1 cellular context compared by ENCODE assay signal in the genomic region with DNA sequence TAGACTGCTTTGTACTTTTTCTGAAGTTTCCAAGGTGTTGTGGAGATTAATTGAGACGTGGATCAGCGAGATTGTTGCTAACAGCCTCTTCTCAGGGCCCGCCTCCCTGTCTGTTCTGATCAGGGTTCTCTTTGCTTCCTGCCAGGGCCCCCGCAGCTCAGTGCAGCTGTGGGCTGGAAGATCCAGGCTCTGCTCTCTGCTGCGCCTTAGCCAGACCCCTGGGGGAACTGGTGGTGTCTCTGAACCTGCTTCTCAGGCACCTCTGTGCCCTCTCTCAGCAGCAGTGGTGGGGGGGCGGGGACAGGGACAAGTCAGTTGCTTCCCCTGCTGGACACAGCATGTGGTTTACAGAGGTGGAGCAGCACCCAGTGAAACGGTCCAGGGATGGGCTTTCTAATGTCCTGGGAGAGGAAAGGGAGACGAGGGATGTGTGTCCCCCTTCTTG.
TF ChIP-seq lines count a peak whose summit lies in the region.

No MANE protein-coding gene starts in this region.

TF ChIP-seq in GM23338, 12 proteins besides CTCF, POLR2A, EP300 and RAD21 (continued from another document):
- TF ChIP-seq, protein P1, sequence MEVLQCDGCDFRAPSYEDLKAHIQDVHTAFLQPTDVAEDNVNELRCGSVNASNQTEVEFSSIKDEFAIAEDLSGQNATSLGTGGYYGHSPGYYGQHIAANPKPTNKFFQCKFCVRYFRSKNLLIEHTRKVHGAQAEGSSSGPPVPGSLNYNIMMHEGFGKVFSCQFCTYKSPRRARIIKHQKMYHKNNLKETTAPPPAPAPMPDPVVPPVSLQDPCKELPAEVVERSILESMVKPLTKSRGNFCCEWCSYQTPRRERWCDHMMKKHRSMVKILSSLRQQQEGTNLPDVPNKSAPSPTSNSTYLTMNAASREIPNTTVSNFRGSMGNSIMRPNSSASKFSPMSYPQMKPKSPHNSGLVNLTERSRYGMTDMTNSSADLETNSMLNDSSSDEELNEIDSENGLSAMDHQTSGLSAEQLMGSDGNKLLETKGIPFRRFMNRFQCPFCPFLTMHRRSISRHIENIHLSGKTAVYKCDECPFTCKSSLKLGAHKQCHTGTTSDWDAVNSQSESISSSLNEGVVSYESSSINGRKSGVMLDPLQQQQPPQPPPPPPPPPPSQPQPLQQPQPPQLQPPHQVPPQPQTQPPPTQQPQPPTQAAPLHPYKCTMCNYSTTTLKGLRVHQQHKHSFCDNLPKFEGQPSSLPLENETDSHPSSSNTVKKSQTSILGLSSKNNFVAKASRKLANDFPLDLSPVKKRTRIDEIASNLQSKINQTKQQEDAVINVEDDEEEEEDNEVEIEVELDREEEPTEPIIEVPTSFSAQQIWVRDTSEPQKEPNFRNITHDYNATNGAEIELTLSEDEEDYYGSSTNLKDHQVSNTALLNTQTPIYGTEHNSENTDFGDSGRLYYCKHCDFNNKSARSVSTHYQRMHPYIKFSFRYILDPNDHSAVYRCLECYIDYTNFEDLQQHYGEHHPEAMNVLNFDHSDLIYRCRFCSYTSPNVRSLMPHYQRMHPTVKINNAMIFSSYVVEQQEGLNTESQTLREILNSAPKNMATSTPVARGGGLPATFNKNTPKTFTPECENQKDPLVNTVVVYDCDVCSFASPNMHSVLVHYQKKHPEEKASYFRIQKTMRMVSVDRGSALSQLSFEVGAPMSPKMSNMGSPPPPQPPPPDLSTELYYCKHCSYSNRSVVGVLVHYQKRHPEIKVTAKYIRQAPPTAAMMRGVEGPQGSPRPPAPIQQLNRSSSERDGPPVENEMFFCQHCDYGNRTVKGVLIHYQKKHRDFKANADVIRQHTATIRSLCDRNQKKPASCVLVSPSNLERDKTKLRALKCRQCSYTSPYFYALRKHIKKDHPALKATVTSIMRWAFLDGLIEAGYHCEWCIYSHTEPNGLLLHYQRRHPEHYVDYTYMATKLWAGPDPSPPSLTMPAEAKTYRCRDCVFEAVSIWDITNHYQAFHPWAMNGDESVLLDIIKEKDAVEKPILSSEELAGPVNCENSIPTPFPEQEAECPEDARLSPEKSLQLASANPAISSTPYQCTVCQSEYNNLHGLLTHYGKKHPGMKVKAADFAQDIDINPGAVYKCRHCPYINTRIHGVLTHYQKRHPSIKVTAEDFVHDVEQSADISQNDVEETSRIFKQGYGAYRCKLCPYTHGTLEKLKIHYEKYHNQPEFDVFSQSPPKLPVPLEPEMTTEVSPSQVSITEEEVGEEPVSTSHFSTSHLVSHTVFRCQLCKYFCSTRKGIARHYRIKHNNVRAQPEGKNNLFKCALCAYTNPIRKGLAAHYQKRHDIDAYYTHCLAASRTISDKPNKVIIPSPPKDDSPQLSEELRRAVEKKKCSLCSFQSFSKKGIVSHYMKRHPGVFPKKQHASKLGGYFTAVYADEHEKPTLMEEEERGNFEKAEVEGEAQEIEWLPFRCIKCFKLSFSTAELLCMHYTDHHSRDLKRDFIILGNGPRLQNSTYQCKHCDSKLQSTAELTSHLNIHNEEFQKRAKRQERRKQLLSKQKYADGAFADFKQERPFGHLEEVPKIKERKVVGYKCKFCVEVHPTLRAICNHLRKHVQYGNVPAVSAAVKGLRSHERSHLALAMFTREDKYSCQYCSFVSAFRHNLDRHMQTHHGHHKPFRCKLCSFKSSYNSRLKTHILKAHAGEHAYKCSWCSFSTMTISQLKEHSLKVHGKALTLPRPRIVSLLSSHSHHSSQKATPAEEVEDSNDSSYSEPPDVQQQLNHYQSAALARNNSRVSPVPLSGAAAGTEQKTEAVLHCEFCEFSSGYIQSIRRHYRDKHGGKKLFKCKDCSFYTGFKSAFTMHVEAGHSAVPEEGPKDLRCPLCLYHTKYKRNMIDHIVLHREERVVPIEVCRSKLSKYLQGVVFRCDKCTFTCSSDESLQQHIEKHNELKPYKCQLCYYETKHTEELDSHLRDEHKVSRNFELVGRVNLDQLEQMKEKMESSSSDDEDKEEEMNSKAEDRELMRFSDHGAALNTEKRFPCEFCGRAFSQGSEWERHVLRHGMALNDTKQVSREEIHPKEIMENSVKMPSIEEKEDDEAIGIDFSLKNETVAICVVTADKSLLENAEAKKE (CRISPR knock-in tag; IDR thresholded peaks at IDR 0.05), result no peak
- TF ChIP-seq ZNF114 (CRISPR knock-in tag; IDR thresholded peaks at IDR 0.05), result no peak
- no peak for TF ChIP-seq EZH2 (IDR thresholded peaks at IDR 0.05; ENCODE audit: low read depth, unreplicated experiment)
- no peak for TF ChIP-seq POLR2AphosphoS5 (IDR thresholded peaks at IDR 0.05; ENCODE audit: low read depth)
- no peak for TF ChIP-seq ZNF331 (CRISPR knock-in tag; IDR thresholded peaks at IDR 0.05; ENCODE audit: low read depth)
- TF ChIP-seq NANOG (IDR thresholded peaks at IDR 0.05; ENCODE audit: borderline replicate concordance), result no peak
- no peak for TF ChIP-seq STAT1 (IDR thresholded peaks at IDR 0.05; ENCODE audit: unreplicated experiment)
- TF ChIP-seq, protein P2, sequence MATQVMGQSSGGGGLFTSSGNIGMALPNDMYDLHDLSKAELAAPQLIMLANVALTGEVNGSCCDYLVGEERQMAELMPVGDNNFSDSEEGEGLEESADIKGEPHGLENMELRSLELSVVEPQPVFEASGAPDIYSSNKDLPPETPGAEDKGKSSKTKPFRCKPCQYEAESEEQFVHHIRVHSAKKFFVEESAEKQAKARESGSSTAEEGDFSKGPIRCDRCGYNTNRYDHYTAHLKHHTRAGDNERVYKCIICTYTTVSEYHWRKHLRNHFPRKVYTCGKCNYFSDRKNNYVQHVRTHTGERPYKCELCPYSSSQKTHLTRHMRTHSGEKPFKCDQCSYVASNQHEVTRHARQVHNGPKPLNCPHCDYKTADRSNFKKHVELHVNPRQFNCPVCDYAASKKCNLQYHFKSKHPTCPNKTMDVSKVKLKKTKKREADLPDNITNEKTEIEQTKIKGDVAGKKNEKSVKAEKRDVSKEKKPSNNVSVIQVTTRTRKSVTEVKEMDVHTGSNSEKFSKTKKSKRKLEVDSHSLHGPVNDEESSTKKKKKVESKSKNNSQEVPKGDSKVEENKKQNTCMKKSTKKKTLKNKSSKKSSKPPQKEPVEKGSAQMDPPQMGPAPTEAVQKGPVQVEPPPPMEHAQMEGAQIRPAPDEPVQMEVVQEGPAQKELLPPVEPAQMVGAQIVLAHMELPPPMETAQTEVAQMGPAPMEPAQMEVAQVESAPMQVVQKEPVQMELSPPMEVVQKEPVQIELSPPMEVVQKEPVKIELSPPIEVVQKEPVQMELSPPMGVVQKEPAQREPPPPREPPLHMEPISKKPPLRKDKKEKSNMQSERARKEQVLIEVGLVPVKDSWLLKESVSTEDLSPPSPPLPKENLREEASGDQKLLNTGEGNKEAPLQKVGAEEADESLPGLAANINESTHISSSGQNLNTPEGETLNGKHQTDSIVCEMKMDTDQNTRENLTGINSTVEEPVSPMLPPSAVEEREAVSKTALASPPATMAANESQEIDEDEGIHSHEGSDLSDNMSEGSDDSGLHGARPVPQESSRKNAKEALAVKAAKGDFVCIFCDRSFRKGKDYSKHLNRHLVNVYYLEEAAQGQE (IDR thresholded peaks at IDR 0.05; ENCODE audit: unreplicated experiment), result no peak
- TF ChIP-seq CREB1 (CRISPR knock-in tag; IDR thresholded peaks at IDR 0.05; ENCODE audit: low read depth), result no peak
- TF ChIP-seq EZH2phosphoT487 (IDR thresholded peaks at IDR 0.05; ENCODE audit: unreplicated experiment), result no peak
